8 cellular contexts compared by ENCODE assay signal in the genomic region with DNA sequence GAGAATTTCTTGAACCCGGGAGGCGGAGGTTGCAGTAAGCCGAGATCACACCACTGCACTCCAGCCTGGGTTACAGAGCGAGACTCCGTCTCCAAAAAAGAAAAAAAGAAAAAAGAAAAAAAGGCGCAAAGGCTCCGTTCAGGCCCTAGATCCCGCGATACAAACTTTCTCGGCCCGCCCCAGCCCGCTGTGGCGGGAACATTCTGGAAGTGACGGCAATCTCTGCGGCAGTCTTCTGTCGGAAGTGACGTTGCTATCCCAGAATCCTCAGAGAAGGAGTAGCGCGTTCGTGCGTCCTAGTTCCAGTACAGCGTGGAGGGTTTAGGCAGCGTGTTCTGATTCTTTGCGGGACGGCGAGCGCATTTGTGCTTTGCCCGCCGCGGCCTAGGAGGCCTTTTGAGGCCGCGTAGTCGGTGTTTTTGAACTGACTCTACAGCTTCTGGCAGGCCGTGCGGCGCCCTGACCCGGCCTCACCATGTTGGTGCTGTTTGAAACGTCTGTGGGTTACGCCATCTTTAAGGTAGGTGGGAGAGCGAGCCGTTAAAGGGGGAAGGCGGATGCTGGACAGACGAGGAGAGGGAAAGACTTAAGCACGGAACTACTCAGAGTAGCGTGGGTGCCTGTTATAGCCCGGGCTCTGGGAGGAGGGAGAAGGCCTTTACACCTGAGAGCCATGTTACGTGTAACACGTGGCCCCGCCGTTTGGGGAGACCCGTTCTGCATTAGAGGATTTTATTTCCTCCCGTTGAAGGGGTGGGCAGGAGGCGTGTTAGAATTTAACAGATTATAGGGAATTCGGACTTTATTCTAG. TPM values are rescaled to one million over a fixed set of nuclear protein-coding genes. Genes with fewer than 3 reads are reported as not detected.
A peak's percentile ranks its signal among the peaks of the same experiment; 100 is the strongest.
DNase-seq lines count a peak whose midpoint lies in the region; ATAC-seq and TF ChIP-seq lines count a peak whose summit lies in the region.

A gene with protein sequence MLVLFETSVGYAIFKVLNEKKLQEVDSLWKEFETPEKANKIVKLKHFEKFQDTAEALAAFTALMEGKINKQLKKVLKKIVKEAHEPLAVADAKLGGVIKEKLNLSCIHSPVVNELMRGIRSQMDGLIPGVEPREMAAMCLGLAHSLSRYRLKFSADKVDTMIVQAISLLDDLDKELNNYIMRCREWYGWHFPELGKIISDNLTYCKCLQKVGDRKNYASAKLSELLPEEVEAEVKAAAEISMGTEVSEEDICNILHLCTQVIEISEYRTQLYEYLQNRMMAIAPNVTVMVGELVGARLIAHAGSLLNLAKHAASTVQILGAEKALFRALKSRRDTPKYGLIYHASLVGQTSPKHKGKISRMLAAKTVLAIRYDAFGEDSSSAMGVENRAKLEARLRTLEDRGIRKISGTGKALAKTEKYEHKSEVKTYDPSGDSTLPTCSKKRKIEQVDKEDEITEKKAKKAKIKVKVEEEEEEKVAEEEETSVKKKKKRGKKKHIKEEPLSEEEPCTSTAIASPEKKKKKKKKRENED (plus strand): TSS at position 297 of the 811 bp plus-strand sequence. CDS start 179 bp downstream, at position 476.

- intact Hi-C loops in activated B cell treated with CpG ODN at 0.5 μM for 24 hours (cut with micrococcal nuclease) = loop anchor here (1.0 to 10.0 kb wide), 18 partner anchors 27 to 1738 kb away; a partner anchor contains a TSS
- intact Hi-C loops in spleen (cut with DNase I; ENCODE audit: low total_unique reads) = no loop called here

- peaks cover 13 to 51% (median 41%) of the 10 kb centered on the region in 6 donors for H3K4me1 ChIP-seq in spleen

- H3K27me3 ChIP-seq in spleen (replicated peaks in 1 of 7) = no peaks in the 10 kb centered on the region

- no peaks in the 10 kb centered on the region for H3K36me3 ChIP-seq in spleen

- TF ChIP-seq CTCF in activated B cell treated with CpG ODN at 0.5 μM for 24 hours (IDR thresholded peaks at IDR 0.05) (no peak), spleen (IDR thresholded peaks at IDR 0.05 in 8 of 11, conservative IDR thresholded peaks at IDR 0.05 in 3 of 11) (no peak)

- peaks cover 11% of the 10 kb centered on the region for H3K36me3 Mint-ChIP-seq in activated B cell treated with CpG ODN at 0.5 μM for 24 hours (ENCODE audit: low read depth)

- no peaks in the 10 kb centered on the region for H3K9me3 Mint-ChIP-seq in activated B cell treated with CpG ODN at 0.5 μM for 24 hours

- H3K4me1 Mint-ChIP-seq in activated B cell treated with CpG ODN at 0.5 μM for 24 hours = peaks cover 30% of the 10 kb centered on the region

- DNase-seq in AG08395 (ENCODE audit: low spot score) (peak; percentile 97), NCI-H345 (lab: John Stamatoyannopoulos, UW) (peak; percentile 97), activated B cell treated with CpG ODN at 0.5 μM for 24 hours (peak; percentile 78), caudate nucleus (lab: John Stamatoyannopoulos, UW) (peak; percentile 29 to 96 (median 89)), inferior parietal cortex (ENCODE audit: extremely low spot score) (peak; percentile 100), spleen (peak; percentile 95)

- POLR2A ChIA-PET in activated B cell treated with CpG ODN at 0.5 μM for 24 hours (lab: Charles Lee) = interaction anchor here (0.5 to 2.3 kb wide), 8 partner anchors 22 to 622 kb away, joined by 3 to 13 read pairs (median 9); a partner anchor contains a TSS

- H3K9me3 ChIP-seq in spleen = no peaks in the 10 kb centered on the region

- ATAC-seq in HG03196 (IDR thresholded peaks at IDR 0.05; ENCODE audit: unreplicated experiment) (peak; percentile 91), activated B cell treated with CpG ODN at 0.5 μM for 24 hours (ENCODE audit: low read depth) (peak; percentile 87)

- in situ Hi-C loops in GM18951 (cut with MboI; ENCODE audit: low sequenced_read_pairs, unreplicated experiment) = no loop called here

- WGBS in spleen, 5 donors = 0 to 1% (median 0%) methylated on average over 52 to 54 of the region's 54 CpGs

- no peaks in the 10 kb centered on the region for H3K27me3 Mint-ChIP-seq in activated B cell treated with CpG ODN at 0.5 μM for 24 hours

- CTCF ChIA-PET in activated B cell treated with CpG ODN at 0.5 μM for 24 hours (lab: Charles Lee) = interaction anchor here (0.8 kb wide), 1 partner anchor 27 kb away, joined by 5 read pairs; a partner anchor contains a TSS

- H3K27ac ChIP-seq in caudate nucleus (ENCODE audit: low read depth, low read length) (peak within 1 kb of the TSS; percentile 93), spleen (peak within 1 kb of the TSS; percentile 90 to 98 (median 96))

- H3K4me3 Mint-ChIP-seq in activated B cell treated with CpG ODN at 0.5 μM for 24 hours = peak within 1 kb of the TSS; percentile 38

- no peak within 1 kb of the TSS for H3K27ac Mint-ChIP-seq in activated B cell treated with CpG ODN at 0.5 μM for 24 hours

- H3K4me3 ChIP-seq in spleen = peak within 1 kb of the TSS; percentile 66 to 98 (median 84)

- peak; percentile 96 for TF ChIP-seq POLR2A in GM18951 (IDR thresholded peaks at IDR 0.05; ENCODE audit: extremely low read depth, insufficient read depth, insufficient read length)
- TF ChIP-seq POLR2A in spleen (IDR thresholded peaks at IDR 0.05) = peak in 2 of 3 donors; percentile 80 to 87

RNA-seq across cellular contexts. Expression of the gene that starts here (rescaled TPM):
- total RNA-seq in activated B cell treated with CpG ODN at 0.5 μM for 24 hours = 141 and 153 TPM in 2 replicates
- total RNA-seq in spleen = 100 to 1,000 TPM in 3 of 7 donors, 10 to 100 TPM in 4; 57.2 to 123 (median 86.9) TPM
- polyA plus RNA-seq in spleen = 10 to 100 TPM; 60.7 to 86.3 (median 66.2) TPM

Comparison
In these comparisons a context has a peak if more than half of its experiments do, and no peak if none do; other contexts are left out.
1. Peak in every context shown above with its lines: DNase-seq, ATAC-seq, H3K4me3 ChIP-seq and H3K27ac ChIP-seq.